Comparison of ENCODE assay signal across 9 cellular contexts in the genomic region with DNA sequence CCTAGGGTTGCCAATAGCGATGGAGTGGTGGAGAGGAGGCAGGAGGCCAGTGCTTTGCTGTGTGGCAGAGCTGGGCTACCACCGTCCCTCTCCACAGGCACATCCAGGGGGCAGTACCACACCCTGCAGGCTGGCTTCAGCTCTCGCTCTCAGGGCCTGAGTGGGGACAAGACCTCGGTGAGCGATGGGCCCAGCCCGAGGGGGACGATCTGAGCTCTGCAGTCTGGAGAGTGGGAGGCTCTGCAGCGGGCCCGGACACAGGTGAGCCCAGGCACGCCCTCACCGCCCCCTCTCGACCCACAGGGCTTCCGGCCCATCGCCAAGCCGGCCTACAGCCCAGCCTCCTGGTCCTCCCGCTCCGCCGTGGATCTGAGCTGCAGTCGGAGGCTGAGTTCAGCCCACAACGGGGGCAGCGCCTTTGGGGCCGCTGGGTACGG. TPM values are rescaled to one million over a fixed set of nuclear protein-coding genes. Genes with fewer than 3 reads are reported as not detected.
A peak's percentile ranks its signal among the peaks of the same experiment; 100 is the strongest.
DNase-seq lines count a peak whose midpoint lies in the region; ATAC-seq and TF ChIP-seq lines count a peak whose summit lies in the region.
"Had no signal": no experiment of that assay in that cellular context is flagged by ENCODE, and none has a peak within 500 bp of the region (broad histone marks: within the 10 kb centered on the region; RNA-seq: fewer than 3 reads in every experiment).

No MANE protein-coding gene starts in this region.

- no peak for TF ChIP-seq EP300 in stomach (IDR thresholded peaks at IDR 0.05)

- peak; percentile 18 to 49 for DNase-seq in AML-193 (lab: John Stamatoyannopoulos, UW)
- peak; percentile 47 for DNase-seq in RPMI7951 (ENCODE audit: low read depth)
- DNase-seq in fibroblast of villous mesenchyme (ENCODE audit: low read depth), result peak; percentile 20
- DNase-seq in stomach, result no peak
- no peak for DNase-seq in activated T-helper 2 cell treated with anti-CD3 and anti-CD28 coated beads, Interferon-gamma antibody, Interleukin-2, Interleukin-4, amounts not matched to agents 10 μg/mL and 5 μg/mL and 100 μg/mL, durations not matched to agents 14 hours and 24 hours and 36 hours (ENCODE audit: low spot score)
- DNase-seq in left lung, result no peak

- H3K4me1 Mint-ChIP-seq in activated T-helper 2 cell treated with anti-CD3 and anti-CD28 coated beads, Interferon-gamma antibody, Interleukin-2, Interleukin-4, amounts not matched to agents 10 μg/mL and 5 μg/mL and 100 μg/mL, durations not matched to agents 14 hours and 24 hours and 36 hours (ENCODE audit: low read depth), result no peaks in the 10 kb centered on the region

- intact Hi-C loops in stomach (cut with DNase I; ENCODE audit: low total_unique reads) (no loop called here), left lung (cut with DNase I) (no loop called here)
- intact Hi-C loops in activated T-helper 2 cell treated with anti-CD3 and anti-CD28 coated beads, Interferon-gamma antibody, Interleukin-2, Interleukin-4, amounts not matched to agents 10 μg/mL and 5 μg/mL and 100 μg/mL, durations not matched to agents 14 hours and 24 hours and 36 hours (cut with micrococcal nuclease), result no loop called here

- peaks cover 0 to 44% (median 10%) of the 10 kb centered on the region in 3 donors for H3K27me3 ChIP-seq in stomach
- peaks cover 0 to 13% of the 10 kb centered on the region in 2 donors for H3K27me3 ChIP-seq in left lung

- peaks cover 7% of the 10 kb centered on the region for H3K27me3 Mint-ChIP-seq in activated T-helper 2 cell treated with anti-CD3 and anti-CD28 coated beads, Interferon-gamma antibody, Interleukin-2, Interleukin-4, amounts not matched to agents 10 μg/mL and 5 μg/mL and 100 μg/mL, durations not matched to agents 14 hours and 24 hours and 36 hours (ENCODE audit: low read depth)

- TF ChIP-seq POLR2A in stomach (IDR thresholded peaks at IDR 0.05), result no peak

- H3K9me3 ChIP-seq in stomach (no peaks in the 10 kb centered on the region), left lung (peaks cover 0 to 5% of the 10 kb centered on the region in 2 donors)

- TF ChIP-seq CTCF in fibroblast of villous mesenchyme (IDR thresholded peaks at IDR 0.05; ENCODE audit: insufficient read depth, low read depth, low read length) (peak; percentile 44), stomach (IDR thresholded peaks at IDR 0.05) (no peak), left lung (IDR thresholded peaks at IDR 0.05) (no peak)

- H3K27ac Mint-ChIP-seq in activated T-helper 2 cell treated with anti-CD3 and anti-CD28 coated beads, Interferon-gamma antibody, Interleukin-2, Interleukin-4, amounts not matched to agents 10 μg/mL and 5 μg/mL and 100 μg/mL, durations not matched to agents 14 hours and 24 hours and 36 hours, result no peak overlapping the region

- H3K4me3 ChIP-seq in fibroblast of villous mesenchyme (ENCODE audit: low read depth, low read length) (peak overlapping the region; percentile 51), stomach (peak overlapping the region; percentile 23 to 48 (median 42)), left lung (peak overlapping the region in 1 of 2 donors; percentile 17)

- peaks cover 0 to 27% (median 15%) of the 10 kb centered on the region in 4 donors for H3K36me3 ChIP-seq in stomach
- peaks cover 0 to 5% of the 10 kb centered on the region in 2 donors for H3K36me3 ChIP-seq in left lung

- 30 to 62% (median 56%) methylated on average over 8 to 23 of the region's 23 CpGs for WGBS in stomach, 5 donors

- ATAC-seq in GM19438 (IDR thresholded peaks at IDR 0.05; ENCODE audit: low read depth, unreplicated experiment) (peak; percentile 31), left lung (no peak), GM21737 (IDR thresholded peaks at IDR 0.05; ENCODE audit: unreplicated experiment) (no peak)

- no peaks in the 10 kb centered on the region for H3K36me3 Mint-ChIP-seq in activated T-helper 2 cell treated with anti-CD3 and anti-CD28 coated beads, Interferon-gamma antibody, Interleukin-2, Interleukin-4, amounts not matched to agents 10 μg/mL and 5 μg/mL and 100 μg/mL, durations not matched to agents 14 hours and 24 hours and 36 hours (ENCODE audit: low read depth)

- peaks cover 4% of the 10 kb centered on the region for H3K9me3 Mint-ChIP-seq in activated T-helper 2 cell treated with anti-CD3 and anti-CD28 coated beads, Interferon-gamma antibody, Interleukin-2, Interleukin-4, amounts not matched to agents 10 μg/mL and 5 μg/mL and 100 μg/mL, durations not matched to agents 14 hours and 24 hours and 36 hours

- H3K4me1 ChIP-seq in stomach (peaks cover 9 to 44% (median 39%) of the 10 kb centered on the region in 4 donors), left lung (peaks cover 0 to 13% of the 10 kb centered on the region in 2 donors)

- peak overlapping the region in 1 of 5 donors; percentile 13 for H3K27ac ChIP-seq in stomach
- no peak overlapping the region for H3K27ac ChIP-seq in left lung

- H3K4me3 Mint-ChIP-seq in activated T-helper 2 cell treated with anti-CD3 and anti-CD28 coated beads, Interferon-gamma antibody, Interleukin-2, Interleukin-4, amounts not matched to agents 10 μg/mL and 5 μg/mL and 100 μg/mL, durations not matched to agents 14 hours and 24 hours and 36 hours (ENCODE audit: low read depth), result no peak overlapping the region

RNA-seq across cellular contexts. Expression of gene PKP3, which starts 2.5 kb away (rescaled TPM):
- total RNA-seq in RPMI7951 (2014; rRNA removed; shearing (Covaris generic)), result 0.84 and 2.9 TPM in 2 replicates
- total RNA-seq in fibroblast of villous mesenchyme (2.2 and 2.6 TPM in 2 replicates), stomach (100 to 1,000 TPM in 3 of 5 donors, 10 to 100 TPM in 2; 26.3 to 356 (median 141) TPM), left lung (10 to 100 TPM; 43.3 to 48.6 TPM)
- polyA plus RNA-seq in stomach, result 10 to 100 TPM; 31.1 to 94.5 (median 41.7) TPM
- not detected in 2 replicates for total RNA-seq in activated T-helper 2 cell treated with anti-CD3 and anti-CD28 coated beads, Interferon-gamma antibody, Interleukin-2, Interleukin-4, amounts not matched to agents 10 μg/mL and 5 μg/mL and 100 μg/mL, durations not matched to agents 14 hours and 24 hours and 36 hours

RNA-seq across cellular contexts. Expression of gene SIGIRR, which starts 18.3 kb away (rescaled TPM):
- 14.3 and 19.2 TPM in 2 replicates for total RNA-seq in RPMI7951 (2014; rRNA removed; shearing (Covaris generic))
- total RNA-seq in fibroblast of villous mesenchyme, result 10.8 and 14.5 TPM in 2 replicates
- 100 to 1,000 TPM in 3 of 5 donors, 10 to 100 TPM in 2; 11.4 to 325 (median 110) TPM for total RNA-seq in stomach
- polyA plus RNA-seq in stomach, result 100 to 1,000 TPM; 110 to 227 (median 164) TPM
- total RNA-seq in activated T-helper 2 cell treated with anti-CD3 and anti-CD28 coated beads, Interferon-gamma antibody, Interleukin-2, Interleukin-4, amounts not matched to agents 10 μg/mL and 5 μg/mL and 100 μg/mL, durations not matched to agents 14 hours and 24 hours and 36 hours, result 41.5 and 53.4 TPM in 2 replicates
- total RNA-seq in left lung, result 10 to 100 TPM; 59.0 to 74.8 TPM

RNA-seq across cellular contexts. Expression of gene B4GALNT4, which starts 27.2 kb away (rescaled TPM):
- not detected in 2 replicates for total RNA-seq in RPMI7951 (2014; rRNA removed; shearing (Covaris generic))
- total RNA-seq in fibroblast of villous mesenchyme (0.43 and 1.3 TPM in 2 replicates), stomach (1 to 10 TPM in 2 of 5 donors, under 1 TPM in 1, not detected in 2; 0.45 to 7.5 (median 4.2) TPM), left lung (1 to 10 TPM; 1.4 to 2.3 TPM)
- 1 to 10 TPM; 2.4 to 8.8 (median 4.4) TPM for polyA plus RNA-seq in stomach
- 1.5 and 2.9 TPM in 2 replicates for total RNA-seq in activated T-helper 2 cell treated with anti-CD3 and anti-CD28 coated beads, Interferon-gamma antibody, Interleukin-2, Interleukin-4, amounts not matched to agents 10 μg/mL and 5 μg/mL and 100 μg/mL, durations not matched to agents 14 hours and 24 hours and 36 hours

RNA-seq across cellular contexts. Expression of gene ANO9, which starts 45.3 kb away (rescaled TPM):
- total RNA-seq in RPMI7951 (2014; rRNA removed; shearing (Covaris generic)), result not detected in 2 replicates
- total RNA-seq in fibroblast of villous mesenchyme (not detected in 2 replicates), stomach (100 to 1,000 TPM in 1 of 5 donors, 10 to 100 TPM in 3, 1 to 10 TPM in 1; 5.7 to 208 (median 40.2) TPM), left lung (10 to 100 TPM; 20.2 to 28.0 TPM)
- 10 to 100 TPM in 2 of 3 donors, 1 to 10 TPM in 1; 9.8 to 37.6 (median 12.8) TPM for polyA plus RNA-seq in stomach
- total RNA-seq in activated T-helper 2 cell treated with anti-CD3 and anti-CD28 coated beads, Interferon-gamma antibody, Interleukin-2, Interleukin-4, amounts not matched to agents 10 μg/mL and 5 μg/mL and 100 μg/mL, durations not matched to agents 14 hours and 24 hours and 36 hours, result 35.4 and 36.9 TPM in 2 replicates
- total RNA-seq: temporal lobe had no signal

RNA-seq across cellular contexts. Expression of gene PTDSS2, which starts 53.5 kb away (rescaled TPM):
- total RNA-seq in RPMI7951 (2014; rRNA removed; shearing (Covaris generic)), result 13.2 and 16.8 TPM in 2 replicates
- total RNA-seq in fibroblast of villous mesenchyme, result 31.5 and 34.8 TPM in 2 replicates
- 100 to 1,000 TPM in 2 of 5 donors, 10 to 100 TPM in 3; 16.5 to 264 (median 59.0) TPM for total RNA-seq in stomach
- 10 to 100 TPM; 11.6 to 24.3 (median 22.3) TPM for polyA plus RNA-seq in stomach
- 32.1 and 34.4 TPM in 2 replicates for total RNA-seq in activated T-helper 2 cell treated with anti-CD3 and anti-CD28 coated beads, Interferon-gamma antibody, Interleukin-2, Interleukin-4, amounts not matched to agents 10 μg/mL and 5 μg/mL and 100 μg/mL, durations not matched to agents 14 hours and 24 hours and 36 hours
- 10 to 100 TPM; 25.6 to 27.9 TPM for total RNA-seq in left lung

Comparison
In these comparisons a context has a peak if more than half of its experiments do, and no peak if none do; other contexts are left out.
1. DNase-seq: peak in AML-193 (2 of 2), RPMI7951 (single experiment) and fibroblast of villous mesenchyme (single experiment); none in stomach (single experiment), activated T-helper 2 cell treated with anti-CD3 and anti-CD28 coated beads, Interferon-gamma antibody, Interleukin-2, Interleukin-4, amounts not matched to agents 10 μg/mL and 5 μg/mL and 100 μg/mL, durations not matched to agents 14 hours and 24 hours and 36 hours (single experiment) and left lung (0 of 2).